ENCODE assay signal across 20 cellular contexts in the genomic region with DNA sequence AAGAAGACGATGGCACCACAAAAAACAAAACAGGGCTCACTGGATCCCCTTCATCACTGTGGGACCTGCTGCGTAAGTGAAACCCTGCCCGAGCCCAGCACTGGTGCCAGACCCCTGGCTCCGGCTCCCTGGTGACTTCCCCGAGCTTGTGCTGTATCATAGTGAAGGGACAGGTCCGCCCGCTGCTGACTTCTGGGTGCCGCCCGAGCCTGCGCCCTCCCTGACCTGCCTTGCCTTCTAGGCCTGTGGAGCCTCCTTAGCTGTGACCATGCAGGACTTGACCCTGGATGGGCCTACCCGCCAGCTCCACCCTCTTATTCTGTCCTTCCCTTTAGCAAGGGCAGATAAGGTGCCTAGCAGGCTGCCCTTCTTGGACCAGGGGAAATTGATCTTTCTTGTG. TPM values are rescaled to one million over a fixed set of nuclear protein-coding genes. Genes with fewer than 3 reads are reported as not detected.
A peak's percentile ranks its signal among the peaks of the same experiment; 100 is the strongest.
DNase-seq lines count a peak whose midpoint lies in the region; ATAC-seq lines count a peak whose summit lies in the region.
"Had no signal": no experiment of that assay in that cellular context is flagged by ENCODE, and none has a peak within 500 bp of the region (broad histone marks: within the 10 kb centered on the region; RNA-seq: fewer than 3 reads in every experiment).

No MANE protein-coding gene starts in this region.

- no peak overlapping the region for H3K4me3 ChIP-seq in neuronal stem cell (ENCODE audit: low read length in 2 of 2)
- H3K4me3 ChIP-seq in mesenchymal stem cell (ENCODE audit: insufficient read depth in 1 of 2, low read depth in 1 of 2, low read length in 2 of 2), result no peak overlapping the region
- H3K4me3 ChIP-seq: BLaER1, HAP-1 had no signal

- H3K36me3 ChIP-seq in neuronal stem cell (replicated peaks in 1 of 2; ENCODE audit: control insufficient read depth in 2 of 2, insufficient read depth in 2 of 2, low read length in 2 of 2), result no peaks in the 10 kb centered on the region
- H3K36me3 ChIP-seq in mesenchymal stem cell (ENCODE audit: control insufficient read depth in 1 of 2, insufficient read depth in 2 of 2, low read depth in 1 of 2, low read length in 2 of 2), result no peaks in the 10 kb centered on the region
- H3K36me3 ChIP-seq: BLaER1, HAP-1 had no signal

- H2BK120ac ChIP-seq in neuronal stem cell (ENCODE audit: low read depth, low read length), result no peak overlapping the region
- H2BK120ac ChIP-seq in mesenchymal stem cell (ENCODE audit: low read depth, low read length), result no peak overlapping the region

- H3K23ac ChIP-seq in neuronal stem cell (ENCODE audit: low read depth, low read length, poor library complexity) (peak overlapping the region; percentile 57), mesenchymal stem cell (ENCODE audit: low read length in 2 of 2) (no peak overlapping the region)

- intact Hi-C loops in cardiac septum (cut with DNase I), result no loop called here
- intact Hi-C loops in left cardiac atrium (cut with DNase I), result loop anchor here in 1 of 2 donors (5.0 kb wide), 1 partner anchor 209 kb away; no protein-coding TSS in a partner anchor
- intact Hi-C loops in activated CD4-positive, alpha-beta T cell treated with anti-CD3 and anti-CD28 coated beads, Interleukin-2, amount 10 ng/mL, durations not matched to agents 24 days and 14 days (cut with micrococcal nuclease), result no loop called here

- H2AFZ ChIP-seq in neuronal stem cell (ENCODE audit: low read length), result no peak overlapping the region
- no peak overlapping the region for H2AFZ ChIP-seq in mesenchymal stem cell (ENCODE audit: low read depth, low read length)

- H3K27ac Mint-ChIP-seq in activated CD4-positive, alpha-beta T cell treated with anti-CD3 and anti-CD28 coated beads, Interleukin-2, amount 10 ng/mL, durations not matched to agents 24 days and 14 days, result no peak overlapping the region
- H3K27ac Mint-ChIP-seq: CD14-positive monocyte; CD4-positive, alpha-beta memory T cell had no signal

- peak overlapping the region; percentile 13 for H3K9ac ChIP-seq in neuronal stem cell (ENCODE audit: low read depth, low read length, poor library complexity)
- no peak overlapping the region for H3K9ac ChIP-seq in mesenchymal stem cell (ENCODE audit: low read length)
- H3K9ac ChIP-seq: BLaER1 had no signal

- H3K27me3 Mint-ChIP-seq in activated CD4-positive, alpha-beta T cell treated with anti-CD3 and anti-CD28 coated beads, Interleukin-2, amount 10 ng/mL, durations not matched to agents 24 days and 14 days, result peaks cover 5% of the 10 kb centered on the region
- H3K27me3 Mint-ChIP-seq: CD4-positive, alpha-beta memory T cell had no signal

- H3K27me3 ChIP-seq in neuronal stem cell (ENCODE audit: control insufficient read depth in 3 of 3, insufficient read depth in 3 of 3, low read depth in 1 of 3, low read length in 3 of 3) (peaks cover 0 to 16% (median 0%) of the 10 kb centered on the region in 3 experiments), mesenchymal stem cell (ENCODE audit: control insufficient read depth in 1 of 2, insufficient read depth in 1 of 2, low read length in 2 of 2) (no peaks in the 10 kb centered on the region)
- H3K27me3 ChIP-seq: BLaER1 had no signal

- no peak overlapping the region for H2BK12ac ChIP-seq in neuronal stem cell (ENCODE audit: low read length)
- H2BK12ac ChIP-seq in mesenchymal stem cell (ENCODE audit: low read length in 2 of 2), result no peak overlapping the region

- H3K27ac ChIP-seq in neuronal stem cell (replicated peaks; ENCODE audit: low read length) (no peak overlapping the region), mesenchymal stem cell (ENCODE audit: low read length, poor library complexity, severe bottlenecking) (no peak overlapping the region)
- H3K27ac ChIP-seq: BLaER1 had no signal

- H3K4me2 ChIP-seq in neuronal stem cell (ENCODE audit: insufficient read depth, low read length, poor library complexity, severe bottlenecking) (no peak overlapping the region), mesenchymal stem cell (ENCODE audit: low read length, poor library complexity, severe bottlenecking) (no peak overlapping the region)
- H3K4me2 ChIP-seq: BLaER1 had no signal

- H3K4me1 ChIP-seq in neuronal stem cell (ENCODE audit: control insufficient read depth in 2 of 2, insufficient read depth in 1 of 2, low read depth in 1 of 2, low read length in 2 of 2) (peaks cover 0 to 2% of the 10 kb centered on the region in 2 donors), mesenchymal stem cell (ENCODE audit: control insufficient read depth, insufficient read depth, low read depth, low read length) (no peaks in the 10 kb centered on the region)
- H3K4me1 ChIP-seq: BLaER1, HAP-1 had no signal

- no peaks in the 10 kb centered on the region for H3K9me3 Mint-ChIP-seq in activated CD4-positive, alpha-beta T cell treated with anti-CD3 and anti-CD28 coated beads, Interleukin-2, amount 10 ng/mL, durations not matched to agents 24 days and 14 days

- H3K4ac ChIP-seq in neuronal stem cell (ENCODE audit: low read length) (no peak overlapping the region), mesenchymal stem cell (ENCODE audit: low read depth in 1 of 2, low read length in 2 of 2) (no peak overlapping the region)

- H3K4me1 Mint-ChIP-seq in activated CD4-positive, alpha-beta T cell treated with anti-CD3 and anti-CD28 coated beads, Interleukin-2, amount 10 ng/mL, durations not matched to agents 24 days and 14 days, result no peaks in the 10 kb centered on the region
- H3K4me1 Mint-ChIP-seq: CD14-positive monocyte; CD4-positive, alpha-beta memory T cell had no signal

- no CpG with 5 or more reads among the region's 11 CpGs for WGBS in neuronal stem cell (ENCODE audit: extremely low coverage in 2 of 2, insufficient read length in 2 of 2, insufficient replicate concordance in 1 of 2), 2 donors
- 95% methylated on average over 11 of the region's 11 CpGs for WGBS in mesenchymal stem cell

- ATAC-seq in left cardiac atrium (no peak), GM21447 (IDR thresholded peaks at IDR 0.05; ENCODE audit: unreplicated experiment) (no peak)
- peak; percentile 32 for ATAC-seq in stimulated activated naive CD8-positive, alpha-beta T cell treated with anti-CD3 and anti-CD28 coated beads, Interleukin-15, Interleukin-2, amounts not matched to agents 100 U/mL and 50 U/mL, for 24 hours
- ATAC-seq: HepG2 had no signal

- H3K14ac ChIP-seq in neuronal stem cell (ENCODE audit: low read length) (no peak overlapping the region), mesenchymal stem cell (ENCODE audit: low read length in 2 of 2) (no peak overlapping the region)

- H2BK15ac ChIP-seq in neuronal stem cell (ENCODE audit: low read length) (no peak overlapping the region), mesenchymal stem cell (ENCODE audit: low read depth, poor library complexity, severe bottlenecking) (no peak overlapping the region)

- peaks cover 0 to 3% of the 10 kb centered on the region in 2 donors for H3K9me3 ChIP-seq in neuronal stem cell (replicated peaks in 1 of 2; ENCODE audit: control insufficient read depth in 2 of 2, insufficient read depth in 1 of 2, low read depth in 1 of 2, low read length in 2 of 2)
- peaks cover 4% of the 10 kb centered on the region for H3K9me3 ChIP-seq in mesenchymal stem cell (ENCODE audit: control insufficient read depth, low read length)
- H3K9me3 ChIP-seq: BLaER1, HAP-1 had no signal

- H2BK5ac ChIP-seq in neuronal stem cell (ENCODE audit: low read length) (no peak overlapping the region), mesenchymal stem cell (ENCODE audit: low read depth, low read length, poor library complexity, severe bottlenecking) (no peak overlapping the region)

- no peaks in the 10 kb centered on the region for H3K79me1 ChIP-seq in neuronal stem cell (ENCODE audit: low read depth, low read length)
- H3K79me1 ChIP-seq in mesenchymal stem cell (replicated peaks; ENCODE audit: low read length, poor library complexity, severe bottlenecking), result no peaks in the 10 kb centered on the region

- H2AK5ac ChIP-seq in neuronal stem cell (ENCODE audit: low read depth, low read length), result peak overlapping the region; percentile 58
- no peak overlapping the region for H2AK5ac ChIP-seq in mesenchymal stem cell (ENCODE audit: low read length, severe bottlenecking)

- H3K36me3 Mint-ChIP-seq in activated CD4-positive, alpha-beta T cell treated with anti-CD3 and anti-CD28 coated beads, Interleukin-2, amount 10 ng/mL, durations not matched to agents 24 days and 14 days (ENCODE audit: low read depth), result no peaks in the 10 kb centered on the region
- H3K36me3 Mint-ChIP-seq: CD14-positive monocyte; CD4-positive, alpha-beta memory T cell had no signal

- peak; percentile 60 for DNase-seq in cardiac septum (ENCODE audit: low spot score)
- no peak for DNase-seq in left cardiac atrium
- no peak for DNase-seq in neuronal stem cell (ENCODE audit: low spot score)
- no peak for DNase-seq in stimulated activated naive CD8-positive, alpha-beta T cell treated with anti-CD3 and anti-CD28 coated beads, Interleukin-15, Interleukin-2, amounts not matched to agents 100 U/mL and 50 U/mL, for 24 hours
- DNase-seq in activated CD4-positive, alpha-beta T cell treated with anti-CD3 and anti-CD28 coated beads, Interleukin-2, amount 10 ng/mL, durations not matched to agents 24 days and 14 days, result no peak
- no peak for DNase-seq in mesenchymal stem cell
- DNase-seq: 8988T; CD4-positive, alpha-beta memory T cell; DMS153; DMS79; GDM1 had no signal

- H4K91ac ChIP-seq in neuronal stem cell (ENCODE audit: low read depth, low read length, poor library complexity) (no peak overlapping the region), mesenchymal stem cell (ENCODE audit: low read length) (no peak overlapping the region)

- H4K8ac ChIP-seq in neuronal stem cell (ENCODE audit: low read depth, low read length), result no peak overlapping the region
- H4K8ac ChIP-seq in mesenchymal stem cell (ENCODE audit: low read length), result no peak overlapping the region

- H3K18ac ChIP-seq in neuronal stem cell (ENCODE audit: low read length) (no peak overlapping the region), mesenchymal stem cell (ENCODE audit: low read depth in 1 of 2, low read length in 2 of 2) (no peak overlapping the region)

- no peak overlapping the region for H3K4me3 Mint-ChIP-seq in activated CD4-positive, alpha-beta T cell treated with anti-CD3 and anti-CD28 coated beads, Interleukin-2, amount 10 ng/mL, durations not matched to agents 24 days and 14 days
- H3K4me3 Mint-ChIP-seq: CD14-positive monocyte; CD4-positive, alpha-beta memory T cell had no signal

RNA-seq across cellular contexts. Expression of a gene that starts 7.9 kb away (rescaled TPM):
- total RNA-seq in cardiac septum, result not detected
- total RNA-seq in left cardiac atrium, result not detected
- not detected for polyA plus RNA-seq in neuronal stem cell (2013, experiment 1 of 2)
- not detected for polyA plus RNA-seq in neuronal stem cell (2013, experiment 2 of 2)
- not detected in 2 replicates for total RNA-seq in activated CD4-positive, alpha-beta T cell treated with anti-CD3 and anti-CD28 coated beads, Interleukin-2, amount 10 ng/mL, durations not matched to agents 24 days and 14 days
- polyA plus RNA-seq in mesenchymal stem cell (2013, experiment 1 of 2), result not detected
- not detected for polyA plus RNA-seq in mesenchymal stem cell (2013, experiment 2 of 2)
- total RNA-seq: A673; CD4-positive, alpha-beta memory T cell; Daoy; H1; HepG2 had no signal
- polyA plus RNA-seq: AG04450, CD14-positive monocyte, HepG2 had no signal

RNA-seq across cellular contexts. Expression of a gene that starts 24.0 kb away (rescaled TPM):
- total RNA-seq in cardiac septum (not detected), left cardiac atrium (not detected)
- not detected for polyA plus RNA-seq in neuronal stem cell (2013, experiment 1 of 2)
- polyA plus RNA-seq in neuronal stem cell (2013, experiment 2 of 2), result not detected
- total RNA-seq in activated CD4-positive, alpha-beta T cell treated with anti-CD3 and anti-CD28 coated beads, Interleukin-2, amount 10 ng/mL, durations not matched to agents 24 days and 14 days, result not detected in 2 replicates
- polyA plus RNA-seq in mesenchymal stem cell (2013, experiment 1 of 2), result not detected
- polyA plus RNA-seq in mesenchymal stem cell (2013, experiment 2 of 2), result not detected
- total RNA-seq: A673; CD4-positive, alpha-beta memory T cell; Daoy; H1; HepG2 had no signal
- polyA plus RNA-seq: AG04450; CD14-positive monocyte; CD4-positive, alpha-beta memory T cell; H1; HepG2 had no signal
